8 cellular contexts compared by ENCODE assay signal in genomic region chr4:183398298-183399129, GRCh38. TPM values are rescaled to one million over a fixed set of nuclear protein-coding genes. Genes with fewer than 3 reads are reported as not detected.
DNase-seq lines count a peak whose midpoint lies in the region; ATAC-seq and TF ChIP-seq lines count a peak whose summit lies in the region.

No MANE protein-coding gene starts in this region.

- TF ChIP-seq EP300 in esophagus muscularis mucosa (IDR thresholded peaks at IDR 0.05): no peak

- peak; percentile 30 to 66 (median 33) for TF ChIP-seq CTCF in esophagus muscularis mucosa (IDR thresholded peaks at IDR 0.05)

- intact Hi-C loops in esophagus muscularis mucosa (cut with DNase I): no loop called here

- no peak for TF ChIP-seq POLR2A in esophagus muscularis mucosa (IDR thresholded peaks at IDR 0.05; ENCODE audit: low read depth)

- WGBS in esophagus muscularis mucosa: 4% methylated on average over 40 of the region's 61 CpGs

- H3K36me3 ChIP-seq in esophagus muscularis mucosa: no peaks in the 10 kb centered on the region
- H3K36me3 ChIP-seq in muscle layer of colon (ENCODE audit: insufficient read depth, low read length): no peaks in the 10 kb centered on the region

- ATAC-seq in GM18861 (IDR thresholded peaks at IDR 0.05; ENCODE audit: unreplicated experiment): peak; percentile 82
- ATAC-seq in HG03095 (IDR thresholded peaks at IDR 0.05; ENCODE audit: unreplicated experiment): peak; percentile 85

- H3K9ac ChIP-seq in muscle layer of colon (ENCODE audit: low read length): peak overlapping the region; percentile 58

- DNase-seq in AG08395 (ENCODE audit: low spot score): peak; percentile 83
- DNase-seq in NOMO-1 (lab: John Stamatoyannopoulos, UW; ENCODE audit: unreplicated experiment in 2 of 2): peak; percentile 64 to 71
- DNase-seq in activated T-cell treated with anti-CD3 and anti-CD28 coated beads, Interleukin-2, amount 50 U/mL, for 1 hour: peak; percentile 70
- no peak for DNase-seq in esophagus muscularis mucosa (ENCODE audit: extremely low spot score)
- peak; percentile 80 for DNase-seq in stimulated activated CD8-positive, alpha-beta memory T cell treated with anti-CD3 and anti-CD28 coated beads, Interleukin-4, amount 100 ng/mL, for 48 hours

- H3K4me1 ChIP-seq in esophagus muscularis mucosa: peaks cover 5 to 15% (median 12%) of the 10 kb centered on the region in 4 donors
- peaks cover 4% of the 10 kb centered on the region for H3K4me1 ChIP-seq in muscle layer of colon (ENCODE audit: insufficient read depth, low read length)

- peaks cover 0 to 5% (median 0%) of the 10 kb centered on the region in 4 donors for H3K27me3 ChIP-seq in esophagus muscularis mucosa
- no peaks in the 10 kb centered on the region for H3K27me3 ChIP-seq in muscle layer of colon (ENCODE audit: control insufficient read depth in 1 of 2, insufficient read depth in 2 of 2, low read length in 2 of 2)

- H3K9me3 ChIP-seq in esophagus muscularis mucosa: no peaks in the 10 kb centered on the region
- H3K9me3 ChIP-seq in muscle layer of colon (ENCODE audit: low read length): no peaks in the 10 kb centered on the region

- H3K4me3 ChIP-seq in esophagus muscularis mucosa (peak overlapping the region; percentile 52 to 63 (median 56)), muscle layer of colon (ENCODE audit: low read depth in 1 of 2, low read length in 2 of 2) (peak overlapping the region; percentile 48 to 75)

- H3K27ac ChIP-seq in esophagus muscularis mucosa (replicated peaks in 1 of 4) (peak overlapping the region; percentile 18 to 68 (median 49)), muscle layer of colon (ENCODE audit: low read depth, low read length) (peak overlapping the region; percentile 48)

RNA-seq across cellular contexts. Expression of gene CDKN2AIP, which starts 45.9 kb away (rescaled TPM):
- 10 to 100 TPM; 19.4 to 21.8 (median 20.5) TPM for total RNA-seq in esophagus muscularis mucosa
